ENCODE assay signal across 14 cellular contexts in genomic region chrX:39163585-39163984, GRCh38.
DNase-seq lines count a peak whose midpoint lies in the region; ATAC-seq lines count a peak whose summit lies in the region.
"Had no signal": no experiment of that assay in that cellular context is flagged by ENCODE, and none has a peak within 500 bp of the region (broad histone marks: within the 10 kb centered on the region; RNA-seq: fewer than 3 reads in every experiment).

No MANE protein-coding gene starts in this region.

- peaks cover 2% of the 10 kb centered on the region for H3K36me3 Mint-ChIP-seq in activated CD8-positive, alpha-beta memory T cell treated with anti-CD3 and anti-CD28 coated beads, Interleukin-2, amount 10 ng/mL, durations not matched to agents 7 days and 5 days
- H3K36me3 Mint-ChIP-seq in activated T-helper 1 cell treated with anti-CD3 and anti-CD28 coated beads, Interleukin-12 subunit alpha, Interleukin-12 subunit beta, Interleukin-2, Interleukin-4 antibody, amounts not matched to agents 30 ng/mL and 10 ng/mL and 1 ng/mL, durations not matched to agents 14 hours and 24 hours and 36 hours (ENCODE audit: low read depth) = no peaks in the 10 kb centered on the region

- peaks cover 9% of the 10 kb centered on the region for H3K27me3 Mint-ChIP-seq in activated CD8-positive, alpha-beta memory T cell treated with anti-CD3 and anti-CD28 coated beads, Interleukin-2, amount 10 ng/mL, durations not matched to agents 7 days and 5 days
- no peaks in the 10 kb centered on the region for H3K27me3 Mint-ChIP-seq in activated T-helper 1 cell treated with anti-CD3 and anti-CD28 coated beads, Interleukin-12 subunit alpha, Interleukin-12 subunit beta, Interleukin-2, Interleukin-4 antibody, amounts not matched to agents 30 ng/mL and 10 ng/mL and 1 ng/mL, durations not matched to agents 14 hours and 24 hours and 36 hours (ENCODE audit: insufficient read depth)

- H3K4me3 Mint-ChIP-seq in activated CD8-positive, alpha-beta memory T cell treated with anti-CD3 and anti-CD28 coated beads, Interleukin-2, amount 10 ng/mL, durations not matched to agents 7 days and 5 days = no peak overlapping the region
- H3K4me3 Mint-ChIP-seq in activated T-helper 1 cell treated with anti-CD3 and anti-CD28 coated beads, Interleukin-12 subunit alpha, Interleukin-12 subunit beta, Interleukin-2, Interleukin-4 antibody, amounts not matched to agents 30 ng/mL and 10 ng/mL and 1 ng/mL, durations not matched to agents 14 hours and 24 hours and 36 hours = no peak overlapping the region

- no peaks in the 10 kb centered on the region for H3K9me3 Mint-ChIP-seq in activated CD8-positive, alpha-beta memory T cell treated with anti-CD3 and anti-CD28 coated beads, Interleukin-2, amount 10 ng/mL, durations not matched to agents 7 days and 5 days (ENCODE audit: low read depth)
- no peaks in the 10 kb centered on the region for H3K9me3 Mint-ChIP-seq in activated T-helper 1 cell treated with anti-CD3 and anti-CD28 coated beads, Interleukin-12 subunit alpha, Interleukin-12 subunit beta, Interleukin-2, Interleukin-4 antibody, amounts not matched to agents 30 ng/mL and 10 ng/mL and 1 ng/mL, durations not matched to agents 14 hours and 24 hours and 36 hours

- H3K4me1 Mint-ChIP-seq in activated CD8-positive, alpha-beta memory T cell treated with anti-CD3 and anti-CD28 coated beads, Interleukin-2, amount 10 ng/mL, durations not matched to agents 7 days and 5 days = peaks cover 63% of the 10 kb centered on the region
- peaks cover 55% of the 10 kb centered on the region for H3K4me1 Mint-ChIP-seq in activated T-helper 1 cell treated with anti-CD3 and anti-CD28 coated beads, Interleukin-12 subunit alpha, Interleukin-12 subunit beta, Interleukin-2, Interleukin-4 antibody, amounts not matched to agents 30 ng/mL and 10 ng/mL and 1 ng/mL, durations not matched to agents 14 hours and 24 hours and 36 hours (ENCODE audit: low read depth)

- ATAC-seq in activated CD8-positive, alpha-beta memory T cell treated with anti-CD3 and anti-CD28 coated beads, Interleukin-2, amount 10 ng/mL, durations not matched to agents 7 days and 5 days = peak; percentile 71
- ATAC-seq in HG02610 (IDR thresholded peaks at IDR 0.05; ENCODE audit: unreplicated experiment) = no peak
- ATAC-seq: GM12878, K562 had no signal

- H3K27ac Mint-ChIP-seq in activated CD8-positive, alpha-beta memory T cell treated with anti-CD3 and anti-CD28 coated beads, Interleukin-2, amount 10 ng/mL, durations not matched to agents 7 days and 5 days = peak overlapping the region; percentile 78
- peak overlapping the region; percentile 73 for H3K27ac Mint-ChIP-seq in activated T-helper 1 cell treated with anti-CD3 and anti-CD28 coated beads, Interleukin-12 subunit alpha, Interleukin-12 subunit beta, Interleukin-2, Interleukin-4 antibody, amounts not matched to agents 30 ng/mL and 10 ng/mL and 1 ng/mL, durations not matched to agents 14 hours and 24 hours and 36 hours

- intact Hi-C loops in activated T-helper 1 cell treated with anti-CD3 and anti-CD28 coated beads, Interleukin-12 subunit alpha, Interleukin-12 subunit beta, Interleukin-2, Interleukin-4 antibody, amounts not matched to agents 30 ng/mL and 10 ng/mL and 1 ng/mL, durations not matched to agents 14 hours and 24 hours and 36 hours (cut with micrococcal nuclease) = loop anchor here (1.0 to 10.0 kb wide), 8 partner anchors 33 to 451 kb away; no protein-coding TSS in a partner anchor

- CTCF ChIA-PET in activated CD8-positive, alpha-beta memory T cell treated with anti-CD3 and anti-CD28 coated beads, Interleukin-2, amount 10 ng/mL, durations not matched to agents 7 days and 5 days (lab: Charles Lee) = interaction anchor here (0.8 to 2.7 kb wide), 3 partner anchors 32 to 282 kb away, joined by 3 to 15 read pairs (median 8); no protein-coding TSS in a partner anchor

- DNase-seq in activated CD8-positive, alpha-beta memory T cell treated with anti-CD3 and anti-CD28 coated beads, Interleukin-2, amount 10 ng/mL, durations not matched to agents 7 days and 5 days = peak; percentile 62
- no peak for DNase-seq in activated CD8-positive, alpha-beta memory T cell treated with anti-CD3 and anti-CD28 coated beads for 24 hours
- peak; percentile 62 for DNase-seq in stimulated activated CD4-positive, alpha-beta T cell treated with anti-CD3 and anti-CD28 coated beads, Interleukin-1b, Interleukin-23, amount 100 ng/mL, for 48 hours
- no peak for DNase-seq in stimulated activated CD4-positive, alpha-beta T cell treated with anti-CD3 and anti-CD28 coated beads, Interleukin-4, amount 100 ng/mL, for 4 hours
- DNase-seq in activated T-helper 1 cell treated with anti-CD3 and anti-CD28 coated beads, Interleukin-12 subunit alpha, Interleukin-12 subunit beta, Interleukin-2, Interleukin-4 antibody, amounts not matched to agents 30 ng/mL and 10 ng/mL and 1 ng/mL, durations not matched to agents 14 hours and 24 hours and 36 hours (ENCODE audit: low spot score) = no peak
- peak; percentile 56 for DNase-seq in stimulated activated CD8-positive, alpha-beta memory T cell treated with anti-CD3 and anti-CD28 coated beads, Interleukin-4, amount 100 ng/mL, for 48 hours
- DNase-seq: AML-193, Caco-2, H7, NCI-H1436 treated with DMSO at 0.1 percent for 48 hours, NCI-H2081 had no signal

Comparison
In these comparisons a context has a peak if more than half of its experiments do, and no peak if none do; other contexts are left out.
1. DNase-seq: peak in activated CD8-positive, alpha-beta memory T cell treated with anti-CD3 and anti-CD28 coated beads, Interleukin-2, amount 10 ng/mL, durations not matched to agents 7 days and 5 days (single experiment), stimulated activated CD4-positive, alpha-beta T cell treated with anti-CD3 and anti-CD28 coated beads, Interleukin-1b, Interleukin-23, amount 100 ng/mL, for 48 hours (single experiment) and stimulated activated CD8-positive, alpha-beta memory T cell treated with anti-CD3 and anti-CD28 coated beads, Interleukin-4, amount 100 ng/mL, for 48 hours (single experiment); none in activated CD8-positive, alpha-beta memory T cell treated with anti-CD3 and anti-CD28 coated beads for 24 hours (single experiment), stimulated activated CD4-positive, alpha-beta T cell treated with anti-CD3 and anti-CD28 coated beads, Interleukin-4, amount 100 ng/mL, for 4 hours (0 of 2) and activated T-helper 1 cell treated with anti-CD3 and anti-CD28 coated beads, Interleukin-12 subunit alpha, Interleukin-12 subunit beta, Interleukin-2, Interleukin-4 antibody, amounts not matched to agents 30 ng/mL and 10 ng/mL and 1 ng/mL, durations not matched to agents 14 hours and 24 hours and 36 hours (single experiment).